ENCODE assay signal across 21 cellular contexts in genomic region chr4:92014060-92014459, GRCh38.
DNase-seq lines count a peak whose midpoint lies in the region; ATAC-seq, FAIRE-seq and TF ChIP-seq lines count a peak whose summit lies in the region.
"Had no signal": no experiment of that assay in that cellular context is flagged by ENCODE, and none has a peak within 500 bp of the region (broad histone marks: within the 10 kb centered on the region; RNA-seq: fewer than 3 reads in every experiment).

No MANE protein-coding gene starts in this region.

- H3K27me3 Mint-ChIP-seq in chondrocyte (ENCODE audit: low read depth): peaks cover 8% of the 10 kb centered on the region

- no peak overlapping the region for H3K18ac ChIP-seq in IMR-90 (ENCODE audit: low read depth, low read length)
- no peak overlapping the region for H3K18ac ChIP-seq in H1 (ENCODE audit: extremely low read depth, low read length)

- POLR2A ChIA-PET in IMR-90 (lab: Charles Lee; ENCODE audit: unreplicated experiment) (no interaction called here), H1 (lab: Charles Lee; ENCODE audit: partially characterized antibody) (no interaction called here)

- no peak overlapping the region for H3K9ac ChIP-seq in IMR-90 (ENCODE audit: low read depth, low read length)
- H3K9ac ChIP-seq in H1 (replicated peaks in 1 of 4; ENCODE audit: extremely low read depth in 1 of 4, low read depth in 3 of 4, low read length in 3 of 4): no peak overlapping the region
- H3K9ac ChIP-seq: SK-N-SH had no signal

- H4K8ac ChIP-seq in IMR-90 (ENCODE audit: low read depth in 2 of 2, low read length in 2 of 2) (no peak overlapping the region), H1 (ENCODE audit: extremely low read depth, insufficient read depth, low read length) (no peak overlapping the region)

- no peak overlapping the region for H4K91ac ChIP-seq in IMR-90 (ENCODE audit: insufficient read depth, low read depth, low read length)
- no peak overlapping the region for H4K91ac ChIP-seq in H1 (replicated peaks; ENCODE audit: insufficient read length, low read length)

- H3K4ac ChIP-seq in IMR-90 (ENCODE audit: low read depth, low read length) (no peak overlapping the region), H1 (replicated peaks; ENCODE audit: insufficient read length, low read depth, low read length) (no peak overlapping the region)

- no peak overlapping the region for H2AK5ac ChIP-seq in IMR-90 (ENCODE audit: low read depth, low read length)
- no peak overlapping the region for H2AK5ac ChIP-seq in H1 (ENCODE audit: low read depth, low read length)

- WGBS in IMR-90 (ENCODE audit: extremely low coverage in 2 of 2, insufficient read length in 1 of 2), 2 experiments: no CpG with 5 or more reads among the region's 3 CpGs
- WGBS in H1 (ENCODE audit: extremely low coverage in 1 of 2, insufficient coverage in 1 of 2, insufficient read length in 1 of 2, insufficient replicate concordance in 2 of 2, low coverage in 1 of 2, low lambda C conversion rate in 2 of 2, missing lambda C conversion rate in 1 of 2), 2 experiments: 92% methylated on average over 3 of the region's 3 CpGs; no CpG with 5 or more reads in 1 of the 2 experiments

- no peak for TF ChIP-seq EP300 in H1 (IDR thresholded peaks at IDR 0.05; ENCODE audit: borderline replicate concordance in 1 of 2, low read depth in 2 of 2, low read length in 2 of 2)

- TF ChIP-seq RAD21 in IMR-90 (IDR thresholded peaks at IDR 0.05; ENCODE audit: low read length): no peak
- no peak for TF ChIP-seq RAD21 in H1 (IDR thresholded peaks at IDR 0.05 in 1 of 2, conservative IDR thresholded peaks at IDR 0.05 in 1 of 2; ENCODE audit: low read depth in 2 of 2, low read length in 2 of 2)

- dilution Hi-C loops in IMR-90 (cut with HindIII; ENCODE audit: low sequenced_read_pairs, unreplicated experiment): no loop called here

- CTCF ChIA-PET in IMR-90 (lab: Yijun Ruan, JAX): no interaction called here
- CTCF ChIA-PET in H1 (lab: Charles Lee; ENCODE audit: partially characterized antibody): interaction anchor here (0.7 to 2.4 kb wide), 16 partner anchors 9 to 1675 kb away, joined by 3 to 9 read pairs (median 3); no protein-coding TSS in a partner anchor

- H3K4me2 ChIP-seq in IMR-90 (ENCODE audit: low read depth, low read length) (no peak overlapping the region), H1 (ENCODE audit: insufficient read depth in 1 of 2, low read depth in 2 of 2, low read length in 2 of 2) (no peak overlapping the region)
- H3K4me2 ChIP-seq: A549, SK-N-SH had no signal

- H3K9me3 Mint-ChIP-seq in chondrocyte (ENCODE audit: low read depth): no peaks in the 10 kb centered on the region

- H3K27ac ChIP-seq in IMR-90 (ENCODE audit: insufficient read depth, low read length): no peak overlapping the region
- H3K27ac ChIP-seq in H1 (ENCODE audit: low read depth, low read length): no peak overlapping the region
- H3K27ac ChIP-seq: A549, C4-2B had no signal

- H3K4me1 Mint-ChIP-seq in chondrocyte (ENCODE audit: low read depth): no peaks in the 10 kb centered on the region

- no peaks in the 10 kb centered on the region for H3K27me3 ChIP-seq in IMR-90 (ENCODE audit: control insufficient read depth, insufficient read depth, low read length)
- no peaks in the 10 kb centered on the region for H3K27me3 ChIP-seq in H1 (replicated peaks in 1 of 4; ENCODE audit: control insufficient read depth in 3 of 4, extremely low read depth in 1 of 4, insufficient read depth in 3 of 4, low read length in 3 of 4)
- H3K27me3 ChIP-seq: Peyer's patch had no signal

- no peak for DNase-seq in IMR-90
- DNase-seq in NB4 (ENCODE audit: low read depth): peak; percentile 29
- DNase-seq in H1 (ENCODE audit: low read depth in 1 of 2, low spot score in 2 of 2): no peak
- peak in 1 of 3 donors; percentile 34 for DNase-seq in mucosa of descending colon
- no peak for DNase-seq in GM12892 (ENCODE audit: insufficient read length)
- no peak for DNase-seq in chondrocyte (ENCODE audit: low spot score)
- DNase-seq: DMS 273 treated with DMSO at 0.1 percent for 48 hours, GF-D8, GOT3, Kasumi-1, MM.1S, NCI-H1436 treated with DMSO at 0.1 percent for 48 hours, NCI-H2081, NCI-H748 treated with DMSO at 0.1 percent for 48 hours, SK-N-SH had no signal

- H4K20me1 ChIP-seq in IMR-90 (ENCODE audit: insufficient read depth, low read length): no peaks in the 10 kb centered on the region
- no peaks in the 10 kb centered on the region for H4K20me1 ChIP-seq in H1 (replicated peaks in 1 of 2; ENCODE audit: control insufficient read depth in 1 of 2, insufficient read depth in 2 of 2, low read length in 2 of 2)

- H3K14ac ChIP-seq in IMR-90 (replicated peaks; ENCODE audit: low read depth, low read length): no peak overlapping the region
- H3K14ac ChIP-seq in H1 (ENCODE audit: insufficient read length): no peak overlapping the region

- H4K5ac ChIP-seq in IMR-90 (ENCODE audit: low read depth, low read length) (no peak overlapping the region), H1 (ENCODE audit: insufficient read length, low read depth, low read length) (no peak overlapping the region)

- H3K4me1 ChIP-seq in IMR-90 (ENCODE audit: control insufficient read depth, insufficient read depth, low read length): no peaks in the 10 kb centered on the region
- peaks cover 0 to 5% (median 0%) of the 10 kb centered on the region in 4 experiments; a peak in 3 of 7 replicates for H3K4me1 ChIP-seq in H1 (replicated peaks in 1 of 4; ENCODE audit: control insufficient read depth in 3 of 4, insufficient read depth in 4 of 4, low read length in 3 of 4)
- H3K4me1 ChIP-seq in mucosa of descending colon (ENCODE audit: low read depth): peaks cover 20% of the 10 kb centered on the region
- H3K4me1 ChIP-seq: A549, Peyer's patch had no signal

- H3K36me3 Mint-ChIP-seq in chondrocyte (ENCODE audit: low read depth): no peaks in the 10 kb centered on the region

- H2BK12ac ChIP-seq in H1 (ENCODE audit: low read depth, low read length): no peak overlapping the region

- H3K79me1 ChIP-seq in IMR-90 (ENCODE audit: low read depth in 1 of 2, low read length in 2 of 2): no peaks in the 10 kb centered on the region
- no peaks in the 10 kb centered on the region for H3K79me1 ChIP-seq in H1 (ENCODE audit: low read depth, low read length)

- H3K56ac ChIP-seq in IMR-90 (ENCODE audit: extremely low read depth, insufficient read depth, low read length) (no peak overlapping the region), H1 (replicated peaks; ENCODE audit: insufficient read length, low read depth, low read length) (no peak overlapping the region)

- H3K23ac ChIP-seq in IMR-90 (ENCODE audit: low read depth, low read length) (no peak overlapping the region), H1 (ENCODE audit: insufficient read length) (no peak overlapping the region)

- intact Hi-C loops in IMR-90 (cut with micrococcal nuclease) (no loop called here), mucosa of descending colon (cut with DNase I, micrococcal nuclease) (no loop called here)

- no peak overlapping the region for H2AFZ ChIP-seq in IMR-90 (replicated peaks; ENCODE audit: low read length, poor library complexity)
- no peak overlapping the region for H2AFZ ChIP-seq in H1 (ENCODE audit: low read length)

- TF ChIP-seq POLR2A in IMR-90 (IDR thresholded peaks at IDR 0.05; ENCODE audit: low read depth, low read length) (no peak), NB4 (IDR thresholded peaks at IDR 0.05; ENCODE audit: extremely low read depth, insufficient read length) (no peak), H1 (IDR thresholded peaks at IDR 0.05; ENCODE audit: control extremely low read depth in 1 of 2, low read depth in 2 of 2, low read length in 2 of 2) (no peak), GM12892 (IDR thresholded peaks at IDR 0.05; ENCODE audit: low read depth, low read length) (no peak)

- no peak overlapping the region for H3K4me3 Mint-ChIP-seq in chondrocyte (ENCODE audit: unreplicated experiment)

- H2BK20ac ChIP-seq in IMR-90 (ENCODE audit: low read depth, low read length) (no peak overlapping the region), H1 (ENCODE audit: low read length) (no peak overlapping the region)

- no peak for ATAC-seq in IMR-90 (ENCODE audit: low read depth)
- ATAC-seq in mucosa of descending colon: peak; percentile 86
- no peak for ATAC-seq in HG03342 (IDR thresholded peaks at IDR 0.05; ENCODE audit: unreplicated experiment)
- ATAC-seq: A549, Right ventricle myocardium inferior had no signal

- TF ChIP-seq CTCF in IMR-90 (conservative IDR thresholded peaks at IDR 0.05; ENCODE audit: low read depth, low read length): no peak
- no peak for TF ChIP-seq CTCF in NB4 (IDR thresholded peaks at IDR 0.05; ENCODE audit: low read depth, low read length)
- TF ChIP-seq CTCF in H1 (IDR thresholded peaks at IDR 0.05; ENCODE audit: control extremely low read depth in 1 of 3, insufficient read depth in 1 of 3, low read depth in 1 of 3, low read length in 3 of 3): no peak
- no peak for TF ChIP-seq CTCF in mucosa of descending colon (IDR thresholded peaks at IDR 0.05)
- TF ChIP-seq CTCF in chondrocyte (IDR thresholded peaks at IDR 0.05): no peak

- no peak overlapping the region for H2BK5ac ChIP-seq in IMR-90 (ENCODE audit: low read depth, low read length, poor library complexity, severe bottlenecking)
- no peak overlapping the region for H2BK5ac ChIP-seq in H1 (ENCODE audit: low read depth, low read length)

- no peaks in the 10 kb centered on the region for H3K9me1 ChIP-seq in IMR-90 (ENCODE audit: insufficient read depth, low read length)

- H3K9me3 ChIP-seq in IMR-90 (ENCODE audit: control insufficient read depth, insufficient read depth, low read length): no peaks in the 10 kb centered on the region
- H3K9me3 ChIP-seq in H1 (ENCODE audit: insufficient read depth in 2 of 2, low read depth in 1 of 2, low read length in 1 of 2): no peaks in the 10 kb centered on the region
- H3K9me3 ChIP-seq in mucosa of descending colon: no peaks in the 10 kb centered on the region
- H3K9me3 ChIP-seq: A549, Peyer's patch, SK-N-SH had no signal

- in situ Hi-C loops in IMR-90 (cut with MboI; ENCODE audit: low sequenced_read_pairs): no loop called here

- no peak overlapping the region for H3K27ac Mint-ChIP-seq in chondrocyte (ENCODE audit: unreplicated experiment)

- H3K4me3 ChIP-seq in IMR-90 (ENCODE audit: insufficient read depth, low read depth, low read length): no peak overlapping the region
- no peak overlapping the region for H3K4me3 ChIP-seq in NB4 (ENCODE audit: low read depth, low read length)
- H3K4me3 ChIP-seq in H1 (ENCODE audit: extremely low read depth in 1 of 4, insufficient read depth in 2 of 4, low read depth in 3 of 4, low read length in 4 of 4): no peak overlapping the region
- H3K4me3 ChIP-seq in mucosa of descending colon: no peak overlapping the region
- H3K4me3 ChIP-seq: A549 had no signal

- no peak overlapping the region for H2BK15ac ChIP-seq in IMR-90 (ENCODE audit: low read depth, low read length)
- no peak overlapping the region for H2BK15ac ChIP-seq in H1 (ENCODE audit: low read length)

- H3K23me2 ChIP-seq in H1 (ENCODE audit: low read depth, low read length): no peaks in the 10 kb centered on the region

- no TSS peak for BruUV-seq in IMR-90 (replicated peaks; lab: Mats Ljungman, UMichigan)

- H3K36me3 ChIP-seq in IMR-90 (ENCODE audit: control insufficient read depth, insufficient read depth, low read length) (no peaks in the 10 kb centered on the region), H1 (ENCODE audit: control insufficient read depth in 2 of 4, insufficient read depth in 4 of 4, low read length in 3 of 4) (no peaks in the 10 kb centered on the region), mucosa of descending colon (ENCODE audit: low read depth) (no peaks in the 10 kb centered on the region)
- H3K36me3 ChIP-seq: Peyer's patch had no signal

- no peaks in the 10 kb centered on the region for H3K79me2 ChIP-seq in H1 (ENCODE audit: control insufficient read depth in 1 of 2, insufficient read depth in 2 of 2, low read length in 2 of 2)

- no peak overlapping the region for H2AK9ac ChIP-seq in IMR-90 (replicated peaks; ENCODE audit: low read depth, low read length, poor library complexity)

- H2BK120ac ChIP-seq in IMR-90 (ENCODE audit: low read depth, low read length) (no peak overlapping the region), H1 (replicated peaks; ENCODE audit: low read depth, low read length) (no peak overlapping the region)

- peak; percentile 13 for FAIRE-seq in H1 (lab: Jason Lieb, UNC)
- FAIRE-seq in GM12892 (lab: Jason Lieb, UNC): no peak
- FAIRE-seq: A549, GM12891 had no signal
